Comparison of ENCODE assay signal across 17 cellular contexts in the genomic region with DNA sequence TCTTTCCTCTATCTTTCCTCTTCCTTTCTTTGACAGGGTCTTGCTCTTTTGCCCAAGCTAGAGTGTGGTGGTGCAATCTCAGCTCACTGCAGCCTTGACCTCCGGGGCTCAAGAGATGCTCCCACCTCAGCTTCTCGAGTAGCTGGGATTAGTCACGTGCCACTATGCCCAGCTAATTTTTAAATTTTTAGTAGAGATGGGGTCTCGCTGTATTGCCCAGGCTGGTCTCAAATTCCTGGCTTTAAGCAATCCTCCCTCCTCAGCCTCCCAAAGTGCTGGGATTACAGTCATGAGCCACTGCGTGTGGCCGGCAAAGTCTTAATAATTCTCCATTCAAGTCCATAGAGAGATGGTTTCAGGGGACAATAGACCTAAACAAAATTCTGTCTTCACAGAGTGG. TPM values are rescaled to one million over a fixed set of nuclear protein-coding genes. Genes with fewer than 3 reads are reported as not detected.
DNase-seq lines count a peak whose midpoint lies in the region; ATAC-seq, FAIRE-seq and TF ChIP-seq lines count a peak whose summit lies in the region.
"Had no signal": no experiment of that assay in that cellular context is flagged by ENCODE, and none has a peak within 500 bp of the region (broad histone marks: within the 10 kb centered on the region; RNA-seq: fewer than 3 reads in every experiment).

No MANE protein-coding gene starts in this region.

- no peak overlapping the region for H2BK120ac ChIP-seq in H9 (ENCODE audit: low read depth, low read length, poor library complexity, severe bottlenecking)

- 0 out of 2 replicates have a peak, but pooled peaks cover 2% of the 10 kb centered on the region for H3K79me2 ChIP-seq in H9 (ENCODE audit: insufficient read depth, low read length)

- WGBS in H9 (ENCODE audit: extremely low coverage, insufficient read length, low lambda C conversion rate), result no CpG with 5 or more reads among the region's 6 CpGs
- WGBS in right lobe of liver (ENCODE audit: insufficient coverage, low coverage, low lambda C conversion rate, missing lambda C conversion rate), result 82% methylated on average over 6 of the region's 6 CpGs

- H3K27ac Mint-ChIP-seq in H9, result peak overlapping the region; percentile 12 to 95 (median 86); a peak in 6 of 7 replicates

- ATAC-seq in HG03521 (IDR thresholded peaks at IDR 0.05; ENCODE audit: unreplicated experiment), result no peak
- ATAC-seq in right lobe of liver, result no peak
- no peak for ATAC-seq in HG02678 (IDR thresholded peaks at IDR 0.05; ENCODE audit: unreplicated experiment)

- peaks cover 12% of the 10 kb centered on the region; the same call in 1 of the 2 replicates for H3K4me1 ChIP-seq in H9 (ENCODE audit: insufficient read depth, low read length)
- H3K4me1 ChIP-seq in iPS-20b (ENCODE audit: insufficient read depth, low read length), result peaks cover 12% of the 10 kb centered on the region; the same call in 1 of the 2 replicates
- H3K4me1 ChIP-seq in right lobe of liver, result no peaks in the 10 kb centered on the region

- no peaks in the 10 kb centered on the region for H3K23me2 ChIP-seq in H9 (ENCODE audit: insufficient read length, low read depth, low read length, poor library complexity, severe bottlenecking)

- no peak for TF ChIP-seq POLR2A in right lobe of liver (IDR thresholded peaks at IDR 0.05)

- no peak for DNase-seq in H9
- no peak for DNase-seq in urothelium cell line (ENCODE audit: low spot score)
- DNase-seq in right lobe of liver, result no peak
- DNase-seq: DMS79, Karpas-422, NCI-H1436, NCI-H1930, NCI-H526 had no signal

- no peaks in the 10 kb centered on the region for H3K27me3 Mint-ChIP-seq in H9 (ENCODE audit: low read depth)

- H3K9ac ChIP-seq in H9 (ENCODE audit: extremely low read depth, insufficient read length, low read length) (no peak overlapping the region), iPS-20b (ENCODE audit: low read depth, low read length) (peak overlapping the region; percentile 25; the same call in 1 of the 2 replicates)
- H3K9ac ChIP-seq: BLaER1 had no signal

- H4K8ac ChIP-seq in H9 (replicated peaks; ENCODE audit: insufficient read length, low read depth, low read length), result no peak overlapping the region

- no peaks in the 10 kb centered on the region for H4K20me1 ChIP-seq in H9 (ENCODE audit: control insufficient read depth, insufficient read depth, insufficient read length)
- H4K20me1 ChIP-seq: BLaER1 had no signal

- no peak overlapping the region for H2AK5ac ChIP-seq in H9 (ENCODE audit: insufficient read length, low read length)

- no peak overlapping the region for H4K5ac ChIP-seq in H9 (ENCODE audit: insufficient read length, low read depth, low read length)

- peak; percentile 48 for FAIRE-seq in urothelium cell line (lab: Jason Lieb, UNC)
- FAIRE-seq: GM12892 had no signal

- H3K4me2 ChIP-seq in H9 (ENCODE audit: insufficient read depth, insufficient read length, low read length), result no peak overlapping the region
- H3K4me2 ChIP-seq: BLaER1 had no signal

- H3K9me3 Mint-ChIP-seq in H9, result peaks cover 3 to 9% of the 10 kb centered on the region in 2 experiments; a peak in 3 of 5 replicates

- no peak overlapping the region for H3K14ac ChIP-seq in H9 (ENCODE audit: insufficient read depth, low read length)

- H2BK20ac ChIP-seq in H9 (ENCODE audit: low read depth, low read length, poor library complexity, severe bottlenecking), result no peak overlapping the region

- H2BK5ac ChIP-seq in H9 (ENCODE audit: insufficient read length, low read length), result no peak overlapping the region

- peaks cover 5% of the 10 kb centered on the region; the same call in 1 of the 2 replicates for H3K36me3 ChIP-seq in iPS-20b (ENCODE audit: insufficient read depth, low read depth, low read length)
- H3K36me3 ChIP-seq in right lobe of liver, result no peaks in the 10 kb centered on the region
- H3K36me3 ChIP-seq: BLaER1 had no signal

- H3K27ac ChIP-seq in H9 (ENCODE audit: insufficient read length, low read depth, low read length), result no peak overlapping the region
- H3K27ac ChIP-seq in VCaP, result peak overlapping the region; percentile 32; the same call in 1 of the 2 replicates
- H3K27ac ChIP-seq in iPS-20b (ENCODE audit: low read length), result no peak overlapping the region
- H3K27ac ChIP-seq in right lobe of liver, result no peak overlapping the region
- H3K27ac ChIP-seq: BLaER1 had no signal

- H3K4me3 ChIP-seq in iPS-20b (ENCODE audit: low read length) (no peak overlapping the region), right lobe of liver (no peak overlapping the region)
- H3K4me3 ChIP-seq: BLaER1 had no signal

- H3K27me3 ChIP-seq in H9 (ENCODE audit: insufficient read depth, low read length) (no peaks in the 10 kb centered on the region), iPS-20b (ENCODE audit: insufficient read depth, low read length) (no peaks in the 10 kb centered on the region), right lobe of liver (no peaks in the 10 kb centered on the region)
- H3K27me3 ChIP-seq: BLaER1 had no signal

- H3K36me3 Mint-ChIP-seq in H9 (ENCODE audit: insufficient read depth in 1 of 3, low read depth in 3 of 3), result peaks cover 22 to 32% (median 22%) of the 10 kb centered on the region in 3 experiments

- H3K18ac ChIP-seq in H9 (ENCODE audit: insufficient read length, low read depth, low read length), result peak overlapping the region; percentile 20

- no peak overlapping the region for H4K91ac ChIP-seq in H9 (ENCODE audit: insufficient read length, low read depth, low read length)

- TF ChIP-seq CTCF in H9 (conservative IDR thresholded peaks at IDR 0.05) (no peak), VCaP (conservative IDR thresholded peaks at IDR 0.05) (no peak), right lobe of liver (IDR thresholded peaks at IDR 0.05) (no peak)

- no peak overlapping the region for H3T11ph ChIP-seq in H9 (ENCODE audit: low read length)

- H2AFZ ChIP-seq in H9 (ENCODE audit: low read length), result no peak overlapping the region

- no peak overlapping the region for H3K56ac ChIP-seq in H9 (ENCODE audit: insufficient read length, low read depth, low read length)

- H3K4me3 Mint-ChIP-seq in H9, result peak overlapping the region in 1 of 2 experiments; percentile 59; a peak in 2 of 5 replicates

- peaks cover 45 to 59% of the 10 kb centered on the region in 2 experiments for H3K4me1 Mint-ChIP-seq in H9

- no peaks in the 10 kb centered on the region for H3K79me1 ChIP-seq in H9 (ENCODE audit: insufficient read depth, low read depth, low read length, poor library complexity, severe bottlenecking)

- no peak overlapping the region for H2BK15ac ChIP-seq in H9 (ENCODE audit: low read depth, low read length)

- H2BK12ac ChIP-seq in H9 (ENCODE audit: insufficient read length, low read depth, low read length), result no peak overlapping the region

- H3K4ac ChIP-seq in H9 (ENCODE audit: low read depth, low read length), result no peak overlapping the region

- H3K9me3 ChIP-seq in H9 (ENCODE audit: control insufficient read depth, low read depth, low read length) (no peaks in the 10 kb centered on the region), iPS-20b (ENCODE audit: insufficient read depth, low read depth, low read length) (no peaks in the 10 kb centered on the region), right lobe of liver (no peaks in the 10 kb centered on the region)

- H3K23ac ChIP-seq in H9 (ENCODE audit: insufficient read length, low read depth, low read length), result no peak overlapping the region

- intact Hi-C loops in right lobe of liver (cut with DNase I), result no loop called here

RNA-seq across cellular contexts. Expression of gene COL26A1, which starts 40.2 kb away (rescaled TPM):
- total RNA-seq in H9 (2021) (41.5 and 42.6 TPM in 2 replicates), right lobe of liver (1 to 10 TPM; 1.4 to 5.4 (median 3.0) TPM)
- total RNA-seq: IMR-90, MCF 10A, PC-3 had no signal
